8 cellular contexts compared by ENCODE assay signal in the genomic region with DNA sequence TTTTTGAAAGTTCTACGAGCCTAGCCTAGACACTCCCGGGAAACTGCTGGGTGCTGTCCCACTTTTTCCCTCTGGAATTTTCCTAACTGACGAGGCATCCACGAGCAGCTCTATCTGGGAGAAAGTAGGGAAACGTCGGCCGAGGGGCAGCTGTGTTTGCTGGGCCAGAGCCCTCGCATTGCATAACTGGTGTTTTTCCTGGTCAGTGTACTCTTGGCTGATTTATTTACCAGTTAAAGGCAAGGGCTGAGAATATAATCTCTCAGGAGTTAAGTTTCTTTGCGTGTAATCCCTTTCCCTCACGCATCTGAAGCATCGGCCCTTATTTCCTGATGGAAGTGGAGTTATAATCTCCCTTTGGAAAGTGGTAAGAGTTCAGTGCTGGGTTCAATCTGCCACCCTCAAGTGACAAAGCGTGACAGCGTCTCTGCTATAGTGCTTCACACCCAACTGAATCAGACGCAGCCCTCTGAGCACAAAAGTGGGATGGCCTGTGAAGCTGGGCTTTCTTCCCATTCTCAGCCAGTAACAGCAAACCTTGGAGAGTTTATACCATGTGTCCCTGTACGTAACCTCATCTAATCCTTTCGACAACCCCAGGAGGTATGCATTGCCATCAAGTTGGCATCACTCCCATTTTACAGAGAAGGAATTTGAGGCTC.
DNase-seq lines count a peak whose midpoint lies in the region; TF ChIP-seq lines count a peak whose summit lies in the region.

No MANE protein-coding gene starts in this region.

- H3K27me3 ChIP-seq in muscle layer of duodenum (ENCODE audit: low read depth, low read length), result no peaks in the 10 kb centered on the region
- H3K27me3 ChIP-seq in tibial nerve, result no peaks in the 10 kb centered on the region
- H3K27me3 ChIP-seq in Karpas-422 (ENCODE audit: low read length), result no peaks in the 10 kb centered on the region

- H3K4me1 ChIP-seq in muscle layer of duodenum (ENCODE audit: control insufficient read depth in 1 of 2, insufficient read depth in 2 of 2, low read length in 2 of 2) (peaks cover 0 to 8% of the 10 kb centered on the region in 2 donors), tibial nerve (peaks cover 0 to 22% (median 0%) of the 10 kb centered on the region in 4 donors), Karpas-422 (ENCODE audit: low read length) (no peaks in the 10 kb centered on the region)

- no peak overlapping the region for H2AFZ ChIP-seq in Karpas-422 (ENCODE audit: low read length)

- no peak overlapping the region for H3K9ac ChIP-seq in Karpas-422 (ENCODE audit: low read length)

- no peak for TF ChIP-seq POLR2A in tibial nerve (IDR thresholded peaks at IDR 0.05)

- DNase-seq in fibroblast of pulmonary artery (ENCODE audit: low read depth), result peak; percentile 58
- peak in 1 of 2 donors; percentile 45 for DNase-seq in tibial nerve (ENCODE audit: low spot score in 2 of 2)
- DNase-seq in GDM1 (lab: John Stamatoyannopoulos, UW), result no peak
- no peak for DNase-seq in central memory CD4-positive, alpha-beta T cell
- no peak for DNase-seq in NCI-H1105 (lab: John Stamatoyannopoulos, UW)
- DNase-seq in Karpas-422, result no peak

- H3K27ac ChIP-seq in VCaP (peak overlapping the region; percentile 40; the same call in 1 of the 2 replicates), muscle layer of duodenum (ENCODE audit: low read length) (peak overlapping the region; percentile 46), tibial nerve (peak overlapping the region; percentile 19 to 76 (median 58)), Karpas-422 (ENCODE audit: low read length) (no peak overlapping the region)

- H3K9me3 ChIP-seq in muscle layer of duodenum (ENCODE audit: control insufficient read depth in 1 of 2, low read length in 2 of 2) (no peaks in the 10 kb centered on the region), tibial nerve (no peaks in the 10 kb centered on the region), Karpas-422 (ENCODE audit: low read length) (no peaks in the 10 kb centered on the region)

- H3K4me2 ChIP-seq in Karpas-422 (ENCODE audit: low read depth, low read length, poor library complexity, severe bottlenecking), result no peak overlapping the region

- no peaks in the 10 kb centered on the region for H3K9me2 ChIP-seq in Karpas-422 (replicated peaks; ENCODE audit: insufficient read depth, low read length)

- WGBS in tibial nerve, 2 donors, result 41 to 47% methylated on average over 16 of the region's 16 CpGs

- no peaks in the 10 kb centered on the region for H3K36me3 ChIP-seq in muscle layer of duodenum (ENCODE audit: control insufficient read depth in 1 of 2, insufficient read depth in 2 of 2, low read length in 2 of 2)
- no peaks in the 10 kb centered on the region for H3K36me3 ChIP-seq in tibial nerve
- H3K36me3 ChIP-seq in Karpas-422 (ENCODE audit: insufficient read depth, low read length), result no peaks in the 10 kb centered on the region

- H4K20me1 ChIP-seq in Karpas-422 (ENCODE audit: insufficient read depth, low read depth, low read length), result no peaks in the 10 kb centered on the region

- H3K79me2 ChIP-seq in Karpas-422 (ENCODE audit: low read length), result no peaks in the 10 kb centered on the region

- no peak for TF ChIP-seq CTCF in VCaP (conservative IDR thresholded peaks at IDR 0.05)
- TF ChIP-seq CTCF in fibroblast of pulmonary artery (IDR thresholded peaks at IDR 0.05; ENCODE audit: low read length, missing control alignments), result no peak
- TF ChIP-seq CTCF in tibial nerve (IDR thresholded peaks at IDR 0.05), result no peak

- H3K4me3 ChIP-seq in fibroblast of pulmonary artery (replicated peaks; ENCODE audit: low read depth, low read length) (no peak overlapping the region), muscle layer of duodenum (ENCODE audit: low read depth in 1 of 2, low read length in 2 of 2) (peak overlapping the region; percentile 5 to 22), tibial nerve (peak overlapping the region in 2 of 4 donors; percentile 12 to 19), Karpas-422 (ENCODE audit: low read length) (no peak overlapping the region)

- TF ChIP-seq EP300 in tibial nerve (IDR thresholded peaks at IDR 0.05), result no peak

Comparison
In these comparisons a context has a peak if more than half of its experiments do, and no peak if none do; other contexts are left out.
1. H3K4me3 ChIP-seq: peak in muscle layer of duodenum (2 of 2); none in fibroblast of pulmonary artery (single experiment) and Karpas-422 (single experiment).